In the genomic region with DNA sequence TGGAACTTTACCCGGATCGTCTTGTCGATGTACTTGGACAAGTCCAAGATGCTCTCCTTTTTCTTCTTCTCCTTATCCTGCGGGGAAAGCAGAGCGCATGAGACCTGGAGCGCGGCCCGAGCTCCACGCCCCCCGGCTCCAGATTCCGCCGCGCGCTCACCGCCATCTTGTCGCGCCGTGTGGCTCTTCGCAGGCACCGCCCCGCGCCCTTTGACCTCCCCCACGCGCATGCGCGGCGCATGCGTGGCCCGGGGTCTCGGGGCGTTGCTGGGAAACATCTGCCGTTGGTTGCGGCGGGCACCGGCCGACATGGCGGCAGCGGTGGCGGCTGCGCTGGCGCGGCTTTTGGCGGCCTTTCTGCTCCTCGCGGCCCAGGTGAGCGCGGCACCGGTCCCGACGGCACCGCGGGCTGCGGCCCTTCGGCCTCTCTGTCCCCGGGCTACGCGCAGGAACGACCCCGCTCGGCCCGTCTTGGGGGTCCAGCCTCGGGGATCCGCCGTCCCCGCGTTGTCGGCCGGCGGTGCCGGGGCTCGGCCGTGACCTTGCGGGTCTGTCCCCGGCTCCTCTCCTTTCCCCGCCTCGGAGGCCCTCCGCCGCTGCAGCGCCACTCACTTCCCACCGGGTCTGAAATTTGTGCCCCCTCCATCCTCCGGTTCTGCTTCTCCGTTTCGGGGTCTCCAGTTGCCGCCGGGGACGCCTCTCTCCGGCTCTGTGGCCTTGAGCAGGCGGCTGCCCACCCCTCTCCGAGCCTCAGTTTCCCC, we compare ENCODE assay signal across 8 cellular contexts. TPM values are rescaled to one million over a fixed set of nuclear protein-coding genes. Genes with fewer than 3 reads are reported as not detected.
A peak's percentile ranks its signal among the peaks of the same experiment; 100 is the strongest.
DNase-seq lines count a peak whose midpoint lies in the region; ATAC-seq, FAIRE-seq and TF ChIP-seq lines count a peak whose summit lies in the region.

A gene (minus strand): TSS at position 186 of the 761 bp plus-strand sequence. CDS start 20 bp downstream, at position 166.
A gene with protein sequence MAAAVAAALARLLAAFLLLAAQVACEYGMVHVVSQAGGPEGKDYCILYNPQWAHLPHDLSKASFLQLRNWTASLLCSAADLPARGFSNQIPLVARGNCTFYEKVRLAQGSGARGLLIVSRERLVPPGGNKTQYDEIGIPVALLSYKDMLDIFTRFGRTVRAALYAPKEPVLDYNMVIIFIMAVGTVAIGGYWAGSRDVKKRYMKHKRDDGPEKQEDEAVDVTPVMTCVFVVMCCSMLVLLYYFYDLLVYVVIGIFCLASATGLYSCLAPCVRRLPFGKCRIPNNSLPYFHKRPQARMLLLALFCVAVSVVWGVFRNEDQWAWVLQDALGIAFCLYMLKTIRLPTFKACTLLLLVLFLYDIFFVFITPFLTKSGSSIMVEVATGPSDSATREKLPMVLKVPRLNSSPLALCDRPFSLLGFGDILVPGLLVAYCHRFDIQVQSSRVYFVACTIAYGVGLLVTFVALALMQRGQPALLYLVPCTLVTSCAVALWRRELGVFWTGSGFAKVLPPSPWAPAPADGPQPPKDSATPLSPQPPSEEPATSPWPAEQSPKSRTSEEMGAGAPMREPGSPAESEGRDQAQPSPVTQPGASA (plus strand): TSS at position 284 of the 761 bp plus-strand sequence. CDS start 26 bp downstream, at position 310.

- H3K79me2 ChIP-seq in OCI-LY1 (ENCODE audit: insufficient read depth, low read length) = peaks cover 15% of the 10 kb centered on the region

- TF ChIP-seq CTCF in OCI-LY1 (IDR thresholded peaks at IDR 0.05; ENCODE audit: low read length) = no peak
- no peak for TF ChIP-seq CTCF in endothelial cell (IDR thresholded peaks at IDR 0.05; ENCODE audit: unreplicated experiment)

- peak within 1 kb of the TSS; percentile 95 for H3K27ac ChIP-seq in BLaER1
- H3K27ac ChIP-seq in OCI-LY1 (ENCODE audit: low read depth, low read length, poor library complexity, severe bottlenecking) = peak within 1 kb of the TSS; percentile 81

- H3K4me1 Mint-ChIP-seq in endothelial cell (ENCODE audit: unreplicated experiment) = peaks cover 18% of the 10 kb centered on the region

- H3K4me3 Mint-ChIP-seq in endothelial cell (ENCODE audit: unreplicated experiment) = peak within 1 kb of the TSS; percentile 99

- peak; percentile 80 for FAIRE-seq in HTR-8/SVneo (lab: Jason Lieb, UNC)

- peak; percentile 97 for DNase-seq in HTR-8/SVneo (ENCODE audit: insufficient read length, low spot score)
- peak; percentile 93 for DNase-seq in activated CD8-positive, alpha-beta memory T cell treated with anti-CD3 and anti-CD28 coated beads, Interleukin-2, amount 50 U/mL, for 4 hours
- DNase-seq in endothelial cell (ENCODE audit: low spot score) = peak; percentile 90
- peak; percentile 94 for DNase-seq in midbrain (lab: John Stamatoyannopoulos, UW)
- peak; percentile 78 to 85 for DNase-seq in stimulated activated CD8-positive, alpha-beta memory T cell treated with anti-CD3 and anti-CD28 coated beads, Interleukin-15, amount 100 ng/mL, for 4 hours (ENCODE audit: low read depth in 2 of 2)

- H2AFZ ChIP-seq in OCI-LY1 (ENCODE audit: low read length) = no peak within 1 kb of the TSS

- peaks cover 83% of the 10 kb centered on the region for H3K4me1 ChIP-seq in BLaER1
- peaks cover 86% of the 10 kb centered on the region for H3K4me1 ChIP-seq in OCI-LY1 (ENCODE audit: insufficient read depth, low read length, severe bottlenecking)

- H3K27ac Mint-ChIP-seq in endothelial cell (ENCODE audit: unreplicated experiment) = peak within 1 kb of the TSS; percentile 91

- H3K9me3 Mint-ChIP-seq in endothelial cell (ENCODE audit: unreplicated experiment) = no peaks in the 10 kb centered on the region

- no peaks in the 10 kb centered on the region for H3K9me2 ChIP-seq in OCI-LY1 (ENCODE audit: low read depth, low read length)

- H3K4me2 ChIP-seq in BLaER1 (peak within 1 kb of the TSS; percentile 97), OCI-LY1 (ENCODE audit: low read length) (peak within 1 kb of the TSS; percentile 98)

- 0 out of 2 replicates have a peak, but pooled peaks cover 8% of the 10 kb centered on the region for H3F3A ChIP-seq in OCI-LY1 (ENCODE audit: insufficient read depth, low read length)

- H3K9me3 ChIP-seq in BLaER1 (no peaks in the 10 kb centered on the region), OCI-LY1 (ENCODE audit: low read length) (no peaks in the 10 kb centered on the region)

- H3K27me3 Mint-ChIP-seq in endothelial cell (ENCODE audit: unreplicated experiment) = peaks cover 14% of the 10 kb centered on the region

- H3K27me3 ChIP-seq in BLaER1 (no peaks in the 10 kb centered on the region), OCI-LY1 (ENCODE audit: insufficient read depth, low read length) (no peaks in the 10 kb centered on the region)

- peak within 1 kb of the TSS; percentile 87 for H3K4me3 ChIP-seq in BLaER1
- H3K4me3 ChIP-seq in OCI-LY1 (ENCODE audit: low read depth, low read length, poor library complexity, severe bottlenecking) = peak within 1 kb of the TSS; percentile 98

- ATAC-seq in GM19372 (IDR thresholded peaks at IDR 0.05; ENCODE audit: low read depth, unreplicated experiment) = peak; percentile 60

- H3K36me3 Mint-ChIP-seq in endothelial cell (ENCODE audit: low read depth, unreplicated experiment) = peaks cover 9% of the 10 kb centered on the region

- H3K9ac ChIP-seq in BLaER1 (peak within 1 kb of the TSS; percentile 91), OCI-LY1 (ENCODE audit: low read length) (peak within 1 kb of the TSS; percentile 99)

- peaks cover 50% of the 10 kb centered on the region for H4K20me1 ChIP-seq in BLaER1
- H4K20me1 ChIP-seq in OCI-LY1 (ENCODE audit: insufficient read depth, low read length) = no peaks in the 10 kb centered on the region

- peaks cover 8% of the 10 kb centered on the region for H3K36me3 ChIP-seq in BLaER1
- peaks cover 28% of the 10 kb centered on the region; the same call in 1 of the 2 replicates for H3K36me3 ChIP-seq in OCI-LY1 (ENCODE audit: insufficient read depth, low read length)

RNA-seq across cellular contexts. Expression of the first gene that starts in this region (rescaled TPM):
- total RNA-seq in endothelial cell (ENCODE audit: unreplicated experiment) = 108 TPM

RNA-seq across cellular contexts. Expression of the second gene that starts in this region (rescaled TPM):
- total RNA-seq in endothelial cell (ENCODE audit: unreplicated experiment) = 75.2 TPM

Comparison
In these comparisons a context has a peak if more than half of its experiments do, and no peak if none do; other contexts are left out.
1. Peak in every context shown above with its lines: DNase-seq, ATAC-seq, H3K4me3 ChIP-seq and H3K27ac ChIP-seq.